9 cellular contexts compared by ENCODE assay signal in genomic region chr2:96772903-96773675, GRCh38. TPM values are rescaled to one million over a fixed set of nuclear protein-coding genes. Genes with fewer than 3 reads are reported as not detected.
DNase-seq lines count a peak whose midpoint lies in the region; ATAC-seq, FAIRE-seq and TF ChIP-seq lines count a peak whose summit lies in the region.
"Had no signal": no experiment of that assay in that cellular context is flagged by ENCODE, and none has a peak within 500 bp of the region (broad histone marks: within the 10 kb centered on the region; RNA-seq: fewer than 3 reads in every experiment).

No MANE protein-coding gene starts in this region.

- H2AFZ ChIP-seq in HepG2 (ENCODE audit: low read length), result no peak overlapping the region

- no peaks in the 10 kb centered on the region for H3K9me3 ChIP-seq in CD4-positive, alpha-beta memory T cell (ENCODE audit: control insufficient read depth in 1 of 2, low read length in 2 of 2)
- H3K9me3 ChIP-seq in Peyer's patch (no peaks in the 10 kb centered on the region), HepG2 (ENCODE audit: low read length) (no peaks in the 10 kb centered on the region), esophagus muscularis mucosa (no peaks in the 10 kb centered on the region), upper lobe of right lung (no peaks in the 10 kb centered on the region)

- H3K9me3 Mint-ChIP-seq in CD4-positive, alpha-beta memory T cell, result no peaks in the 10 kb centered on the region

- H3K9ac ChIP-seq in HepG2 (ENCODE audit: insufficient read depth, low read depth, low read length), result no peak overlapping the region

- H3K27me3 Mint-ChIP-seq in CD4-positive, alpha-beta memory T cell, result no peaks in the 10 kb centered on the region

- H3K36me3 ChIP-seq in CD4-positive, alpha-beta memory T cell (ENCODE audit: insufficient read depth, low read length), result no peaks in the 10 kb centered on the region
- H3K36me3 ChIP-seq in Peyer's patch, result no peaks in the 10 kb centered on the region
- H3K36me3 ChIP-seq in HepG2 (replicated peaks in 1 of 2; ENCODE audit: control insufficient read depth in 1 of 2, insufficient read depth in 2 of 2, low read length in 2 of 2), result no peaks in the 10 kb centered on the region
- no peaks in the 10 kb centered on the region for H3K36me3 ChIP-seq in esophagus muscularis mucosa
- no peaks in the 10 kb centered on the region for H3K36me3 ChIP-seq in upper lobe of right lung

- peaks cover 18% of the 10 kb centered on the region for H3K4me1 ChIP-seq in CD4-positive, alpha-beta memory T cell (ENCODE audit: insufficient read depth, low read length)
- H3K4me1 ChIP-seq in Peyer's patch, result peaks cover 0 to 69% (median 3%) of the 10 kb centered on the region in 4 donors
- H3K4me1 ChIP-seq in HepG2 (ENCODE audit: insufficient read depth, low read length), result peaks cover 18% of the 10 kb centered on the region
- peaks cover 9 to 31% (median 22%) of the 10 kb centered on the region in 4 donors for H3K4me1 ChIP-seq in esophagus muscularis mucosa
- peaks cover 6% of the 10 kb centered on the region for H3K4me1 ChIP-seq in upper lobe of right lung

- H3K79me2 ChIP-seq in HepG2 (ENCODE audit: insufficient read depth, low read length), result no peaks in the 10 kb centered on the region

- H3K36me3 Mint-ChIP-seq in CD4-positive, alpha-beta memory T cell, result peaks cover 0 to 5% of the 10 kb centered on the region in 2 donors

- TF ChIP-seq EP300 in HepG2 (IDR thresholded peaks at IDR 0.05; ENCODE audit: low read depth in 2 of 2, low read length in 2 of 2) (no peak), HepG2 (CRISPR knock-in tag; IDR thresholded peaks at IDR 0.05; ENCODE audit: borderline replicate concordance) (no peak), esophagus muscularis mucosa (IDR thresholded peaks at IDR 0.05) (no peak)

- H3K27me3 ChIP-seq in CD4-positive, alpha-beta memory T cell (ENCODE audit: insufficient read depth, low read length), result no peaks in the 10 kb centered on the region
- H3K27me3 ChIP-seq in Peyer's patch, result no peaks in the 10 kb centered on the region
- H3K27me3 ChIP-seq in HepG2 (ENCODE audit: control insufficient read depth in 1 of 2, insufficient read depth in 2 of 2, low read length in 2 of 2), result no peaks in the 10 kb centered on the region
- H3K27me3 ChIP-seq in esophagus muscularis mucosa, result no peaks in the 10 kb centered on the region
- no peaks in the 10 kb centered on the region for H3K27me3 ChIP-seq in upper lobe of right lung

- in situ Hi-C loops in HepG2 (cut with HindIII; ENCODE audit: extremely low pct_ligation_motif_present, low pct_unique_long_range_greater_than_20kb), result no loop called here

- peak; percentile 46 for ATAC-seq in GM18909 (IDR thresholded peaks at IDR 0.05; ENCODE audit: poor library complexity, unreplicated experiment)
- ATAC-seq in HepG2, result no peak
- ATAC-seq in HG03571 (IDR thresholded peaks at IDR 0.05; ENCODE audit: unreplicated experiment), result no peak
- ATAC-seq in upper lobe of right lung, result no peak
- no peak for ATAC-seq in HG03439 (IDR thresholded peaks at IDR 0.05; ENCODE audit: unreplicated experiment)

- POLR2A ChIA-PET in CD4-positive, alpha-beta memory T cell (lab: Charles Lee; ENCODE audit: partially characterized antibody), result interaction anchor here (0.7 to 1.9 kb wide), 11 partner anchors 8 to 84 kb away, joined by 3 to 17 read pairs (median 4); partner anchors contain the start of genes CNNM3 and CNNM4
- POLR2A ChIA-PET in HepG2 (lab: Yijun Ruan, JAX), result no interaction called here

- no peak overlapping the region for H3K27ac ChIP-seq in CD4-positive, alpha-beta memory T cell (ENCODE audit: low read depth, low read length)
- peak overlapping the region in 3 of 4 donors; percentile 10 to 73 (median 37) for H3K27ac ChIP-seq in Peyer's patch
- H3K27ac ChIP-seq in HepG2 (ENCODE audit: extremely low read length, insufficient read depth, low read length), result no peak overlapping the region
- no peak overlapping the region for H3K27ac ChIP-seq in esophagus muscularis mucosa (replicated peaks in 1 of 4)
- H3K27ac ChIP-seq in upper lobe of right lung, result no peak overlapping the region

- no peak for TF ChIP-seq RAD21 in HepG2 (CRISPR knock-in tag; IDR thresholded peaks at IDR 0.05)

- no TSS peak for BruUV-seq in HepG2 (replicated peaks; lab: Mats Ljungman, UMichigan)

- over 99% methylated on average over 12 of the region's 12 CpGs for WGBS in HepG2 (ENCODE audit: low lambda C conversion rate)
- WGBS in esophagus muscularis mucosa, result 92% methylated on average over 12 of the region's 12 CpGs

- peak overlapping the region; percentile 40 to 91 (median 84) for H3K27ac Mint-ChIP-seq in CD4-positive, alpha-beta memory T cell

- no peak for DNase-seq in CD4-positive, alpha-beta memory T cell
- no peak for DNase-seq in Peyer's patch
- DNase-seq in HepG2 (ENCODE audit: low spot score), result no peak
- no peak for DNase-seq in esophagus muscularis mucosa (ENCODE audit: extremely low spot score)
- no peak for DNase-seq in upper lobe of right lung
- DNase-seq: midbrain had no signal

- no peak overlapping the region for H3K4me2 ChIP-seq in HepG2 (ENCODE audit: low read depth, low read length)

- CTCF ChIA-PET in CD4-positive, alpha-beta memory T cell (lab: Charles Lee; ENCODE audit: partially characterized antibody), result interaction anchor here (0.8 to 3.6 kb wide), 11 partner anchors 9 to 219 kb away, joined by 3 to 36 read pairs (median 5); partner anchors contain the start of genes ANKRD39, CNNM3 and CNNM4
- CTCF ChIA-PET in HepG2 (lab: Yijun Ruan, JAX; ENCODE audit: low intra/inter-chr PET ratio, low total read pairs), result no interaction called here

- no peak for TF ChIP-seq CTCF in Peyer's patch (IDR thresholded peaks at IDR 0.05)
- no peak for TF ChIP-seq CTCF in HepG2 (CRISPR knock-in tag; IDR thresholded peaks at IDR 0.05)
- no peak for TF ChIP-seq CTCF in esophagus muscularis mucosa (IDR thresholded peaks at IDR 0.05)
- no peak for TF ChIP-seq CTCF in upper lobe of right lung (IDR thresholded peaks at IDR 0.05)

- H3K4me3 ChIP-seq in CD4-positive, alpha-beta memory T cell (ENCODE audit: low read length in 2 of 2), result peak overlapping the region in 1 of 2 donors; percentile 31
- H3K4me3 ChIP-seq in Peyer's patch (peak overlapping the region in 1 of 4 donors; percentile 34), HepG2 (replicated peaks in 1 of 3; ENCODE audit: insufficient read depth in 1 of 3, low read depth in 2 of 3, low read length in 3 of 3) (no peak overlapping the region), esophagus muscularis mucosa (no peak overlapping the region), upper lobe of right lung (no peak overlapping the region)

- peaks cover 17 to 41% (median 25%) of the 10 kb centered on the region in 4 donors for H3K4me1 Mint-ChIP-seq in CD4-positive, alpha-beta memory T cell

- TF ChIP-seq POLR2A in Peyer's patch (IDR thresholded peaks at IDR 0.05) (no peak), HepG2 (IDR thresholded peaks at IDR 0.05; ENCODE audit: insufficient read depth in 1 of 2, low read depth in 2 of 2, low read length in 2 of 2) (no peak), esophagus muscularis mucosa (IDR thresholded peaks at IDR 0.05; ENCODE audit: low read depth) (no peak)

- H4K20me1 ChIP-seq in HepG2 (ENCODE audit: insufficient read depth, low read length), result no peaks in the 10 kb centered on the region; the same call in 1 of the 2 replicates

- H3K4me3 Mint-ChIP-seq in CD4-positive, alpha-beta memory T cell, result peak overlapping the region; percentile 68 to 86 (median 78)

- peak; percentile 21 for FAIRE-seq in HepG2 (lab: Jason Lieb, UNC)

- intact Hi-C loops in CD4-positive, alpha-beta memory T cell (cut with micrococcal nuclease), result no loop called here
- intact Hi-C loops in HepG2 (cut with micrococcal nuclease; ENCODE audit: unreplicated experiment) (no loop called here), esophagus muscularis mucosa (cut with DNase I) (no loop called here), upper lobe of right lung (cut with DNase I) (no loop called here)

RNA-seq across cellular contexts. Expression of gene CNNM4, which starts 12.4 kb away (rescaled TPM):
- total RNA-seq in CD4-positive, alpha-beta memory T cell, result 1 to 10 TPM; 6.7 to 7.2 TPM
- 1 to 10 TPM in 1 of 2 donors, under 1 TPM in 1; 0.94 to 5.3 TPM for polyA plus RNA-seq in CD4-positive, alpha-beta memory T cell
- total RNA-seq in Peyer's patch (10 to 100 TPM; 19.0 to 53.9 (median 41.7) TPM), HepG2 (2016; rRNA removed; fragmentation: Illumina TruSeq; extraction: Trizol) (3.0 and 5.9 TPM in 2 replicates), esophagus muscularis mucosa (1 to 10 TPM; 3.3 to 7.5 (median 5.3) TPM), upper lobe of right lung (15.0 TPM)
- 1.1 and 2.4 TPM in 2 replicates for total RNA-seq in HepG2 (2016; cell fraction: cytosol; rRNA removed; fragmentation: Illumina TruSeq; extraction: Trizol; ENCODE audit: low read depth)
- 2.3 and 6.5 TPM in 2 replicates for total RNA-seq in HepG2 (2016; cell fraction: insoluble cytoplasmic fraction; rRNA removed; fragmentation: Illumina TruSeq; extraction: Trizol)
- 2.0 and 2.2 TPM in 2 replicates for total RNA-seq in HepG2 (2016; cell fraction: membrane; rRNA removed; fragmentation: Illumina TruSeq; extraction: Trizol)
- 6.5 and 8.1 TPM in 2 replicates for total RNA-seq in HepG2 (2016; cell fraction: nucleus; rRNA removed; fragmentation: Illumina TruSeq; extraction: Trizol)
- 8.4 and 9.8 TPM in 2 replicates for polyA plus RNA-seq in HepG2 (2011; rRNA removed)
- polyA plus RNA-seq in HepG2 (2011; cell fraction: cytosol; rRNA removed), result 8.0 and 8.1 TPM in 2 replicates
- 9.1 and 9.4 TPM in 2 replicates for polyA plus RNA-seq in HepG2 (2011; cell fraction: nucleus; rRNA removed)
- polyA plus RNA-seq in HepG2 (2012), result 7.9 and 10.3 TPM in 2 replicates
- polyA plus RNA-seq in HepG2 (2016; cell fraction: cytosol; fragmentation: Illumina TruSeq; extraction: Trizol; ENCODE audit: low read depth), result 0.29 and 0.40 TPM in 2 replicates
- 2.5 and 3.5 TPM in 2 replicates for polyA plus RNA-seq in HepG2 (2016; cell fraction: insoluble cytoplasmic fraction; fragmentation: Illumina TruSeq; extraction: Trizol; ENCODE audit: low read depth)
- 0.74 and 1.2 TPM in 2 replicates for polyA plus RNA-seq in HepG2 (2016; cell fraction: membrane; fragmentation: Illumina TruSeq; extraction: Trizol; ENCODE audit: low read depth)
- polyA plus RNA-seq in HepG2 (2016; cell fraction: nucleus; fragmentation: Illumina TruSeq; extraction: Trizol; ENCODE audit: insufficient read depth, low read depth), result 11.8 and 13.7 TPM in 2 replicates
- 13.7 and 29.0 TPM in 2 replicates for polyA minus RNA-seq in HepG2 (2011; rRNA and poly(A)+ RNA removed; ENCODE audit: low replicate concordance)
- 9.9 and 11.2 TPM in 2 replicates for polyA minus RNA-seq in HepG2 (2011; cell fraction: cytosol; rRNA and poly(A)+ RNA removed)
- 5.8 and 8.3 TPM in 2 replicates for polyA minus RNA-seq in HepG2 (2011; cell fraction: nucleus; rRNA and poly(A)+ RNA removed)

RNA-seq across cellular contexts. Expression of gene LMAN2L, which starts 33.2 kb away (rescaled TPM):
- 10 to 100 TPM; 10.1 to 12.6 TPM for total RNA-seq in CD4-positive, alpha-beta memory T cell
- polyA plus RNA-seq in CD4-positive, alpha-beta memory T cell, result 10 to 100 TPM; 21.3 to 22.4 TPM
- total RNA-seq in Peyer's patch (10 to 100 TPM in 2 of 4 donors, 1 to 10 TPM in 2; 9.4 to 12.5 (median 10.8) TPM), HepG2 (2016; rRNA removed; fragmentation: Illumina TruSeq; extraction: Trizol) (27.7 and 57.9 TPM in 2 replicates), esophagus muscularis mucosa (10 to 100 TPM; 13.7 to 22.1 (median 21.2) TPM), upper lobe of right lung (16.5 TPM)
- 5.3 and 5.5 TPM in 2 replicates for total RNA-seq in HepG2 (2016; cell fraction: cytosol; rRNA removed; fragmentation: Illumina TruSeq; extraction: Trizol; ENCODE audit: low read depth)
- 29.7 and 60.7 TPM in 2 replicates for total RNA-seq in HepG2 (2016; cell fraction: insoluble cytoplasmic fraction; rRNA removed; fragmentation: Illumina TruSeq; extraction: Trizol)
- total RNA-seq in HepG2 (2016; cell fraction: membrane; rRNA removed; fragmentation: Illumina TruSeq; extraction: Trizol), result 15.8 and 16.4 TPM in 2 replicates
- total RNA-seq in HepG2 (2016; cell fraction: nucleus; rRNA removed; fragmentation: Illumina TruSeq; extraction: Trizol), result 44.6 and 50.0 TPM in 2 replicates
- 35.5 and 39.1 TPM in 2 replicates for polyA plus RNA-seq in HepG2 (2011; rRNA removed)
- polyA plus RNA-seq in HepG2 (2011; cell fraction: cytosol; rRNA removed), result 35.1 and 42.4 TPM in 2 replicates
- 15.9 and 18.6 TPM in 2 replicates for polyA plus RNA-seq in HepG2 (2011; cell fraction: nucleus; rRNA removed)
- 26.8 and 32.8 TPM in 2 replicates for polyA plus RNA-seq in HepG2 (2012)
- 4.4 and 4.8 TPM in 2 replicates for polyA plus RNA-seq in HepG2 (2016; cell fraction: cytosol; fragmentation: Illumina TruSeq; extraction: Trizol; ENCODE audit: low read depth)
- 22.3 and 26.0 TPM in 2 replicates for polyA plus RNA-seq in HepG2 (2016; cell fraction: insoluble cytoplasmic fraction; fragmentation: Illumina TruSeq; extraction: Trizol; ENCODE audit: low read depth)
- 8.6 and 9.7 TPM in 2 replicates for polyA plus RNA-seq in HepG2 (2016; cell fraction: membrane; fragmentation: Illumina TruSeq; extraction: Trizol; ENCODE audit: low read depth)
- polyA plus RNA-seq in HepG2 (2016; cell fraction: nucleus; fragmentation: Illumina TruSeq; extraction: Trizol; ENCODE audit: insufficient read depth, low read depth), result 59.0 and 65.6 TPM in 2 replicates
- polyA minus RNA-seq in HepG2 (2011; rRNA and poly(A)+ RNA removed; ENCODE audit: low replicate concordance), result 29.8 and 46.9 TPM in 2 replicates
- polyA minus RNA-seq in HepG2 (2011; cell fraction: cytosol; rRNA and poly(A)+ RNA removed), result 15.0 and 15.6 TPM in 2 replicates
- 17.9 and 20.5 TPM in 2 replicates for polyA minus RNA-seq in HepG2 (2011; cell fraction: nucleus; rRNA and poly(A)+ RNA removed)

RNA-seq across cellular contexts. Expression of gene CNNM3, which starts 43.0 kb away (rescaled TPM):
- 10 to 100 TPM; 55.1 to 57.4 TPM for total RNA-seq in CD4-positive, alpha-beta memory T cell
- 10 to 100 TPM in 1 of 2 donors, 1 to 10 TPM in 1; 3.7 to 13.2 TPM for polyA plus RNA-seq in CD4-positive, alpha-beta memory T cell
- 100 to 1,000 TPM in 1 of 4 donors, 10 to 100 TPM in 3; 29.8 to 108 (median 44.8) TPM for total RNA-seq in Peyer's patch
- 8.4 and 21.2 TPM in 2 replicates for total RNA-seq in HepG2 (2016; rRNA removed; fragmentation: Illumina TruSeq; extraction: Trizol)
- 5.5 and 5.9 TPM in 2 replicates for total RNA-seq in HepG2 (2016; cell fraction: cytosol; rRNA removed; fragmentation: Illumina TruSeq; extraction: Trizol; ENCODE audit: low read depth)
- 6.5 and 21.5 TPM in 2 replicates for total RNA-seq in HepG2 (2016; cell fraction: insoluble cytoplasmic fraction; rRNA removed; fragmentation: Illumina TruSeq; extraction: Trizol)
- 8.5 and 9.2 TPM in 2 replicates for total RNA-seq in HepG2 (2016; cell fraction: membrane; rRNA removed; fragmentation: Illumina TruSeq; extraction: Trizol)
- total RNA-seq in HepG2 (2016; cell fraction: nucleus; rRNA removed; fragmentation: Illumina TruSeq; extraction: Trizol), result 22.7 and 27.7 TPM in 2 replicates
- polyA plus RNA-seq in HepG2 (2011; rRNA removed), result 27.9 and 43.4 TPM in 2 replicates
- polyA plus RNA-seq in HepG2 (2011; cell fraction: cytosol; rRNA removed), result 24.2 and 26.5 TPM in 2 replicates
- 68.4 and 71.2 TPM in 2 replicates for polyA plus RNA-seq in HepG2 (2011; cell fraction: nucleus; rRNA removed)
- polyA plus RNA-seq in HepG2 (2012), result 35.8 and 38.5 TPM in 2 replicates
- polyA plus RNA-seq in HepG2 (2016; cell fraction: cytosol; fragmentation: Illumina TruSeq; extraction: Trizol; ENCODE audit: low read depth), result 4.3 and 4.5 TPM in 2 replicates
- polyA plus RNA-seq in HepG2 (2016; cell fraction: insoluble cytoplasmic fraction; fragmentation: Illumina TruSeq; extraction: Trizol; ENCODE audit: low read depth), result 11.7 and 14.4 TPM in 2 replicates
- 10.0 and 11.0 TPM in 2 replicates for polyA plus RNA-seq in HepG2 (2016; cell fraction: membrane; fragmentation: Illumina TruSeq; extraction: Trizol; ENCODE audit: low read depth)
- polyA plus RNA-seq in HepG2 (2016; cell fraction: nucleus; fragmentation: Illumina TruSeq; extraction: Trizol; ENCODE audit: insufficient read depth, low read depth), result 48.6 and 52.0 TPM in 2 replicates
- 49.9 and 152 TPM in 2 replicates for polyA minus RNA-seq in HepG2 (2011; rRNA and poly(A)+ RNA removed; ENCODE audit: low replicate concordance)
- 50.4 and 69.9 TPM in 2 replicates for polyA minus RNA-seq in HepG2 (2011; cell fraction: cytosol; rRNA and poly(A)+ RNA removed)
- 56.1 and 70.2 TPM in 2 replicates for polyA minus RNA-seq in HepG2 (2011; cell fraction: nucleus; rRNA and poly(A)+ RNA removed)
- total RNA-seq in esophagus muscularis mucosa, result 10 to 100 TPM; 11.8 to 30.3 (median 22.1) TPM
- total RNA-seq in upper lobe of right lung, result 34.1 TPM

Comparison
In these comparisons a context has a peak if more than half of its experiments do, and no peak if none do; other contexts are left out.
1. H3K27ac ChIP-seq: peak in Peyer's patch (3 of 4); none in CD4-positive, alpha-beta memory T cell (single experiment), HepG2 (single experiment), esophagus muscularis mucosa (0 of 4) and upper lobe of right lung (single experiment).